1 cellular context compared by ENCODE assay signal in the genomic region with DNA sequence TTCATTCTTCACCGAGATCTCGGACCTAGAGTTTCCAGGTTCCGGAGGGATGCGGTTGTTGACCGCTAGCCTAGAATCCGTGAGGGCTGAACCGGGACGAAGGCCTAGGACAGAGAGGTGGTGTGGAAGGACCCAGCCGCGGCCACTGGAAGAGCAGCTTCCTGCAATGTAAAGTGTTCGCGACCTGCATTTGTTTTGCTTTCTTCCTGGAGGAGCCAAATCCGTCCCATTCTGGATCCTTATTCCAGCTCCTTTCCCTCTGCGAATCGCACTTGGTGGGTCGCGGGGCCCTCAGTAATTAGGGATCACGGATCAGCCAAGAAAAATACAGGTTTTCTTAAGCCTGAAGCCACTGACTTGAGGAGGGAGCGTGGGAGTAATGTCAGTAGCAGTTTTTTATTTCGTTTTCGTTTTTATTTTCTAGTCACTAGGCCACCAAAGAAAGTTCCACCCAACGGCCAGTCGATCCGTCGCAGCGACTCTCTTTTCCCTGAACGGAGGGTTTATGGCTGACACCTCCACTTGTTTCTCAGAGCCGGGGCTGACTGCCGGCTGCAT.
TF ChIP-seq lines count a peak whose summit lies in the region.

No MANE protein-coding gene starts in this region.

TF ChIP-seq in HepG2, 621 proteins besides CTCF, POLR2A, EP300 and RAD21:
- TF ChIP-seq ZNF792 (CRISPR knock-in tag; IDR thresholded peaks at IDR 0.05) (no peak), NRL (CRISPR knock-in tag; IDR thresholded peaks at IDR 0.05; ENCODE audit: borderline replicate concordance) (no peak), ZSCAN31 (CRISPR knock-in tag; IDR thresholded peaks at IDR 0.05; ENCODE audit: low read depth) (0 out of 2 replicates have a peak, but pooled peaks have one; percentile 13), GLI4 (CRISPR knock-in tag; IDR thresholded peaks at IDR 0.05; ENCODE audit: borderline replicate concordance) (no peak), ASH2L (IDR thresholded peaks at IDR 0.05; ENCODE audit: insufficient read length, low read depth, low read length) (peak; percentile 9), KDM5B (CRISPR knock-in tag; IDR thresholded peaks at IDR 0.05; ENCODE audit: borderline replicate concordance) (peak; percentile 0; the same call in 1 of the 2 replicates), ZBTB38 (CRISPR knock-in tag; IDR thresholded peaks at IDR 0.05) (peak; percentile 95)
- TF ChIP-seq, protein P1, sequence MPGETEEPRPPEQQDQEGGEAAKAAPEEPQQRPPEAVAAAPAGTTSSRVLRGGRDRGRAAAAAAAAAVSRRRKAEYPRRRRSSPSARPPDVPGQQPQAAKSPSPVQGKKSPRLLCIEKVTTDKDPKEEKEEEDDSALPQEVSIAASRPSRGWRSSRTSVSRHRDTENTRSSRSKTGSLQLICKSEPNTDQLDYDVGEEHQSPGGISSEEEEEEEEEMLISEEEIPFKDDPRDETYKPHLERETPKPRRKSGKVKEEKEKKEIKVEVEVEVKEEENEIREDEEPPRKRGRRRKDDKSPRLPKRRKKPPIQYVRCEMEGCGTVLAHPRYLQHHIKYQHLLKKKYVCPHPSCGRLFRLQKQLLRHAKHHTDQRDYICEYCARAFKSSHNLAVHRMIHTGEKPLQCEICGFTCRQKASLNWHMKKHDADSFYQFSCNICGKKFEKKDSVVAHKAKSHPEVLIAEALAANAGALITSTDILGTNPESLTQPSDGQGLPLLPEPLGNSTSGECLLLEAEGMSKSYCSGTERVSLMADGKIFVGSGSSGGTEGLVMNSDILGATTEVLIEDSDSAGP (CRISPR knock-in tag; IDR thresholded peaks at IDR 0.05; ENCODE audit: borderline replicate concordance): no peak
- TF ChIP-seq, protein P2, sequence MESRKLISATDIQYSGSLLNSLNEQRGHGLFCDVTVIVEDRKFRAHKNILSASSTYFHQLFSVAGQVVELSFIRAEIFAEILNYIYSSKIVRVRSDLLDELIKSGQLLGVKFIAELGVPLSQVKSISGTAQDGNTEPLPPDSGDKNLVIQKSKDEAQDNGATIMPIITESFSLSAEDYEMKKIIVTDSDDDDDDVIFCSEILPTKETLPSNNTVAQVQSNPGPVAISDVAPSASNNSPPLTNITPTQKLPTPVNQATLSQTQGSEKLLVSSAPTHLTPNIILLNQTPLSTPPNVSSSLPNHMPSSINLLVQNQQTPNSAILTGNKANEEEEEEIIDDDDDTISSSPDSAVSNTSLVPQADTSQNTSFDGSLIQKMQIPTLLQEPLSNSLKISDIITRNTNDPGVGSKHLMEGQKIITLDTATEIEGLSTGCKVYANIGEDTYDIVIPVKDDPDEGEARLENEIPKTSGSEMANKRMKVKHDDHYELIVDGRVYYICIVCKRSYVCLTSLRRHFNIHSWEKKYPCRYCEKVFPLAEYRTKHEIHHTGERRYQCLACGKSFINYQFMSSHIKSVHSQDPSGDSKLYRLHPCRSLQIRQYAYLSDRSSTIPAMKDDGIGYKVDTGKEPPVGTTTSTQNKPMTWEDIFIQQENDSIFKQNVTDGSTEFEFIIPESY (CRISPR knock-in tag; IDR thresholded peaks at IDR 0.05): peak; percentile 83
